ENCODE assay signal across 5 cellular contexts in genomic region chr10:10925667-10926066, GRCh38.
"Had no signal": no experiment of that assay in that cellular context is flagged by ENCODE, and none has a peak within 500 bp of the region (broad histone marks: within the 10 kb centered on the region; RNA-seq: fewer than 3 reads in every experiment).

No MANE protein-coding gene starts in this region.

- H3K27ac Mint-ChIP-seq: GM23338 had no signal

- DNase-seq: H9, HCEC 1CT, IMR-90 had no signal

- H3K9me3 Mint-ChIP-seq: GM23338, H9 had no signal

- ATAC-seq: GM23338, K562 had no signal

- H3K4me1 Mint-ChIP-seq: GM23338, H9 had no signal

- H3K4me3 Mint-ChIP-seq: GM23338, H9 had no signal
